ENCODE assay signal across 22 cellular contexts in genomic region chr14:49888293-49888692, GRCh38.
"Had no signal": no experiment of that assay in that cellular context is flagged by ENCODE, and none has a peak within 500 bp of the region (broad histone marks: within the 10 kb centered on the region; RNA-seq: fewer than 3 reads in every experiment).

No MANE protein-coding gene starts in this region.

- H3K27ac ChIP-seq: foreskin keratinocyte, left ventricle myocardium inferior, lower lobe of right lung, right atrium auricular region, sigmoid colon, skin epidermis, stomach, thoracic aorta had no signal

- ATAC-seq: foreskin keratinocyte; lower lobe of right lung; naive thymus-derived CD4-positive, alpha-beta T cell; stimulated activated naive B cell treated with anti-CD40 and anti-IgM and Interleukin-4, amounts not matched to agents 10 μg/mL and 1 μg/mL and 100 μg/mL, for 72 hours had no signal

- H3K27me3 ChIP-seq: foreskin keratinocyte, right atrium auricular region, sigmoid colon, stomach had no signal

- H3K4me3 ChIP-seq: left ventricle myocardium inferior, lower lobe of right lung, right atrium auricular region, sigmoid colon, skin epidermis, stomach, thoracic aorta had no signal

- H3K9me3 ChIP-seq: left ventricle myocardium inferior, lower lobe of right lung, right atrium auricular region, sigmoid colon, stomach, thoracic aorta had no signal

- H3K36me3 ChIP-seq: left ventricle myocardium inferior, lower lobe of right lung, right atrium auricular region, sigmoid colon, stomach, thoracic aorta had no signal

- DNase-seq: effector CD4-positive, alpha-beta T cell; endodermal cell; erythroblast; foreskin keratinocyte; immature natural killer cell; left ventricle myocardium inferior; lower lobe of right lung; mesenchymal stem cell; midbrain; naive thymus-derived CD4-positive, alpha-beta T cell; nephron progenitor cell; posterior cingulate gyrus; sigmoid colon; stimulated activated CD4-positive, alpha-beta T cell treated with anti-CD3 and anti-CD28 coated beads, Interleukin-2, amount 100 ng/mL, for 24 hours; stimulated activated CD4-positive, alpha-beta T cell treated with anti-CD3 and anti-CD28 coated beads, Interleukin-4, amount 100 ng/mL, for 4 hours; stimulated activated naive B cell treated with anti-CD40 and anti-IgM and Interleukin-4, amounts not matched to agents 10 μg/mL and 1 μg/mL and 100 μg/mL, for 72 hours; stomach; substantia nigra; trophoblast cell had no signal
